In genomic region chr22:44312766-44313165, GRCh38 we compare ENCODE assay signal across 1 cellular context.
TF ChIP-seq lines count a peak whose summit lies in the region.

SHISAL1 (minus strand) TSS chr22:44312951; CDS start chr22:44300945, 12,006 bp downstream.

TF ChIP-seq in WTC11, 78 proteins besides CTCF, POLR2A, EP300 and RAD21 (continued from another document):
- no peak for TF ChIP-seq PREB (CRISPR knock-in tag; IDR thresholded peaks at IDR 0.05; ENCODE audit: borderline replicate concordance)
- no peak for TF ChIP-seq SP1 (CRISPR knock-in tag; conservative IDR thresholded peaks at IDR 0.05)
- no peak for TF ChIP-seq FOXJ3 (CRISPR knock-in tag; IDR thresholded peaks at IDR 0.05; ENCODE audit: borderline replicate concordance)
- no peak for TF ChIP-seq SMAD3 (CRISPR knock-in tag; IDR thresholded peaks at IDR 0.05; ENCODE audit: borderline replicate concordance)
- no peak for TF ChIP-seq AFF4 (CRISPR knock-in tag; IDR thresholded peaks at IDR 0.05; ENCODE audit: borderline replicate concordance)
- TF ChIP-seq ATF1 (CRISPR knock-in tag; IDR thresholded peaks at IDR 0.05), result no peak
- TF ChIP-seq MLX (CRISPR knock-in tag; IDR thresholded peaks at IDR 0.05), result no peak
